In the genomic region with DNA sequence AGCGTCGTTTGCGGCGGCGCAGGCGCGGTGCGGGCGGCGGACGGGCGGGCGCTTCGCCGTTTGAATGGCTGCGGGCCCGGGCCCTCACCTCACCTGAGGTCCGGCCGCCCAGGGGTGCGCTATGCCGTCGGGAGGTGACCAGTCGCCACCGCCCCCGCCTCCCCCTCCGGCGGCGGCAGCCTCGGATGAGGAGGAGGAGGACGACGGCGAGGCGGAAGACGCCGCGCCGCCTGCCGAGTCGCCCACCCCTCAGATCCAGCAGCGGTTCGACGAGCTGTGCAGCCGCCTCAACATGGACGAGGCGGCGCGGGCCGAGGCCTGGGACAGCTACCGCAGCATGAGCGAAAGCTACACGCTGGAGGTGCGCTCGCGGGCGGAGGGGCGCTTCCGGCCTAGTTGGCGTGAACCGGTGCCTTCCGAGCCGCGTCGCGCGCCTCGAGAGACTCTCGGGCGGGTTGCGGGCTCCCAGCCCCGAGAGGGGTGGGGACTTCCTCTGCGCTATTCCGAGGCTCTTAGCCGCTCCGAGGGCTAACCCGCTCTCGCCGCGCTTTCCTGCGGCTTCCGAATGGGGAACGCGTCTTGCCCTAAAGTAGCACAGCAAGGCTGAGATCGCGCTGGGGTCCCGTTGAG, we compare ENCODE assay signal across 1 cellular context.
TF ChIP-seq lines count a peak whose summit lies in the region.

A gene with protein sequence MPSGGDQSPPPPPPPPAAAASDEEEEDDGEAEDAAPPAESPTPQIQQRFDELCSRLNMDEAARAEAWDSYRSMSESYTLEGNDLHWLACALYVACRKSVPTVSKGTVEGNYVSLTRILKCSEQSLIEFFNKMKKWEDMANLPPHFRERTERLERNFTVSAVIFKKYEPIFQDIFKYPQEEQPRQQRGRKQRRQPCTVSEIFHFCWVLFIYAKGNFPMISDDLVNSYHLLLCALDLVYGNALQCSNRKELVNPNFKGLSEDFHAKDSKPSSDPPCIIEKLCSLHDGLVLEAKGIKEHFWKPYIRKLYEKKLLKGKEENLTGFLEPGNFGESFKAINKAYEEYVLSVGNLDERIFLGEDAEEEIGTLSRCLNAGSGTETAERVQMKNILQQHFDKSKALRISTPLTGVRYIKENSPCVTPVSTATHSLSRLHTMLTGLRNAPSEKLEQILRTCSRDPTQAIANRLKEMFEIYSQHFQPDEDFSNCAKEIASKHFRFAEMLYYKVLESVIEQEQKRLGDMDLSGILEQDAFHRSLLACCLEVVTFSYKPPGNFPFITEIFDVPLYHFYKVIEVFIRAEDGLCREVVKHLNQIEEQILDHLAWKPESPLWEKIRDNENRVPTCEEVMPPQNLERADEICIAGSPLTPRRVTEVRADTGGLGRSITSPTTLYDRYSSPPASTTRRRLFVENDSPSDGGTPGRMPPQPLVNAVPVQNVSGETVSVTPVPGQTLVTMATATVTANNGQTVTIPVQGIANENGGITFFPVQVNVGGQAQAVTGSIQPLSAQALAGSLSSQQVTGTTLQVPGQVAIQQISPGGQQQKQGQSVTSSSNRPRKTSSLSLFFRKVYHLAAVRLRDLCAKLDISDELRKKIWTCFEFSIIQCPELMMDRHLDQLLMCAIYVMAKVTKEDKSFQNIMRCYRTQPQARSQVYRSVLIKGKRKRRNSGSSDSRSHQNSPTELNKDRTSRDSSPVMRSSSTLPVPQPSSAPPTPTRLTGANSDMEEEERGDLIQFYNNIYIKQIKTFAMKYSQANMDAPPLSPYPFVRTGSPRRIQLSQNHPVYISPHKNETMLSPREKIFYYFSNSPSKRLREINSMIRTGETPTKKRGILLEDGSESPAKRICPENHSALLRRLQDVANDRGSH (plus strand): TSS at position 36 of the 630 bp plus-strand sequence. CDS start 86 bp downstream, at position 122.

TF ChIP-seq in HepG2, 621 proteins besides CTCF, POLR2A, EP300 and RAD21 (continued from another document and continues in another):
- TF ChIP-seq, protein P1, sequence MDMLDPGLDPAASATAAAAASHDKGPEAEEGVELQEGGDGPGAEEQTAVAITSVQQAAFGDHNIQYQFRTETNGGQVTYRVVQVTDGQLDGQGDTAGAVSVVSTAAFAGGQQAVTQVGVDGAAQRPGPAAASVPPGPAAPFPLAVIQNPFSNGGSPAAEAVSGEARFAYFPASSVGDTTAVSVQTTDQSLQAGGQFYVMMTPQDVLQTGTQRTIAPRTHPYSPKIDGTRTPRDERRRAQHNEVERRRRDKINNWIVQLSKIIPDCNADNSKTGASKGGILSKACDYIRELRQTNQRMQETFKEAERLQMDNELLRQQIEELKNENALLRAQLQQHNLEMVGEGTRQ (IDR thresholded peaks at IDR 0.05; ENCODE audit: low read depth, low read length), result no peak
- TF ChIP-seq, protein P1 (CRISPR knock-in tag; IDR thresholded peaks at IDR 0.05; ENCODE audit: borderline replicate concordance), result no peak
- 0 out of 2 replicates have a peak, but pooled peaks have one; percentile 22 for TF ChIP-seq ESRRA (CRISPR knock-in tag; IDR thresholded peaks at IDR 0.05; ENCODE audit: low read depth)
- 0 out of 2 replicates have a peak, but pooled peaks have one; percentile 76 for TF ChIP-seq STAT5B (CRISPR knock-in tag; IDR thresholded peaks at IDR 0.05)
- TF ChIP-seq MBD4 (IDR thresholded peaks at IDR 0.05; ENCODE audit: borderline replicate concordance, low read length), result no peak
- peak; percentile 64; the same call in 1 of the 2 replicates for TF ChIP-seq ZNF350 (CRISPR knock-in tag; IDR thresholded peaks at IDR 0.05; ENCODE audit: borderline replicate concordance, low read depth)
- TF ChIP-seq, protein P2, sequence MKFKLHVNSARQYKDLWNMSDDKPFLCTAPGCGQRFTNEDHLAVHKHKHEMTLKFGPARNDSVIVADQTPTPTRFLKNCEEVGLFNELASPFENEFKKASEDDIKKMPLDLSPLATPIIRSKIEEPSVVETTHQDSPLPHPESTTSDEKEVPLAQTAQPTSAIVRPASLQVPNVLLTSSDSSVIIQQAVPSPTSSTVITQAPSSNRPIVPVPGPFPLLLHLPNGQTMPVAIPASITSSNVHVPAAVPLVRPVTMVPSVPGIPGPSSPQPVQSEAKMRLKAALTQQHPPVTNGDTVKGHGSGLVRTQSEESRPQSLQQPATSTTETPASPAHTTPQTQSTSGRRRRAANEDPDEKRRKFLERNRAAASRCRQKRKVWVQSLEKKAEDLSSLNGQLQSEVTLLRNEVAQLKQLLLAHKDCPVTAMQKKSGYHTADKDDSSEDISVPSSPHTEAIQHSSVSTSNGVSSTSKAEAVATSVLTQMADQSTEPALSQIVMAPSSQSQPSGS (CRISPR knock-in tag; IDR thresholded peaks at IDR 0.05), result no peak; the same call in 1 of the 2 replicates
- TF ChIP-seq ZNF235 (CRISPR knock-in tag; IDR thresholded peaks at IDR 0.05; ENCODE audit: borderline replicate concordance), result peak; percentile 91
- TF ChIP-seq, protein P3, sequence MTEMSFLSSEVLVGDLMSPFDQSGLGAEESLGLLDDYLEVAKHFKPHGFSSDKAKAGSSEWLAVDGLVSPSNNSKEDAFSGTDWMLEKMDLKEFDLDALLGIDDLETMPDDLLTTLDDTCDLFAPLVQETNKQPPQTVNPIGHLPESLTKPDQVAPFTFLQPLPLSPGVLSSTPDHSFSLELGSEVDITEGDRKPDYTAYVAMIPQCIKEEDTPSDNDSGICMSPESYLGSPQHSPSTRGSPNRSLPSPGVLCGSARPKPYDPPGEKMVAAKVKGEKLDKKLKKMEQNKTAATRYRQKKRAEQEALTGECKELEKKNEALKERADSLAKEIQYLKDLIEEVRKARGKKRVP (CRISPR knock-in tag; IDR thresholded peaks at IDR 0.05), result no peak
- no peak for TF ChIP-seq ZNF30 (CRISPR knock-in tag; IDR thresholded peaks at IDR 0.05)
- peak; percentile 68; the same call in 1 of the 2 replicates for TF ChIP-seq ZFP36L2 (CRISPR knock-in tag; IDR thresholded peaks at IDR 0.05)
- no peak for TF ChIP-seq ZNF850 (CRISPR knock-in tag; conservative IDR thresholded peaks at IDR 0.05)
- TF ChIP-seq, protein P4, sequence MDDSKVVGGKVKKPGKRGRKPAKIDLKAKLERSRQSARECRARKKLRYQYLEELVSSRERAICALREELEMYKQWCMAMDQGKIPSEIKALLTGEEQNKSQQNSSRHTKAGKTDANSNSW (CRISPR knock-in tag; IDR thresholded peaks at IDR 0.05; ENCODE audit: borderline replicate concordance), result peak; percentile 79; the same call in 1 of the 2 replicates
- 0 out of 2 replicates have a peak, but pooled peaks have one; percentile 11 for TF ChIP-seq SOX5 (CRISPR knock-in tag; IDR thresholded peaks at IDR 0.05; ENCODE audit: borderline replicate concordance)
- TF ChIP-seq, protein P5, sequence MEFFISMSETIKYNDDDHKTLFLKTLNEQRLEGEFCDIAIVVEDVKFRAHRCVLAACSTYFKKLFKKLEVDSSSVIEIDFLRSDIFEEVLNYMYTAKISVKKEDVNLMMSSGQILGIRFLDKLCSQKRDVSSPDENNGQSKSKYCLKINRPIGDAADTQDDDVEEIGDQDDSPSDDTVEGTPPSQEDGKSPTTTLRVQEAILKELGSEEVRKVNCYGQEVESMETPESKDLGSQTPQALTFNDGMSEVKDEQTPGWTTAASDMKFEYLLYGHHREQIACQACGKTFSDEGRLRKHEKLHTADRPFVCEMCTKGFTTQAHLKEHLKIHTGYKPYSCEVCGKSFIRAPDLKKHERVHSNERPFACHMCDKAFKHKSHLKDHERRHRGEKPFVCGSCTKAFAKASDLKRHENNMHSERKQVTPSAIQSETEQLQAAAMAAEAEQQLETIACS (CRISPR knock-in tag; IDR thresholded peaks at IDR 0.05), result peak; percentile 54; the same call in 1 of the 2 replicates
- TF ChIP-seq, protein P6, sequence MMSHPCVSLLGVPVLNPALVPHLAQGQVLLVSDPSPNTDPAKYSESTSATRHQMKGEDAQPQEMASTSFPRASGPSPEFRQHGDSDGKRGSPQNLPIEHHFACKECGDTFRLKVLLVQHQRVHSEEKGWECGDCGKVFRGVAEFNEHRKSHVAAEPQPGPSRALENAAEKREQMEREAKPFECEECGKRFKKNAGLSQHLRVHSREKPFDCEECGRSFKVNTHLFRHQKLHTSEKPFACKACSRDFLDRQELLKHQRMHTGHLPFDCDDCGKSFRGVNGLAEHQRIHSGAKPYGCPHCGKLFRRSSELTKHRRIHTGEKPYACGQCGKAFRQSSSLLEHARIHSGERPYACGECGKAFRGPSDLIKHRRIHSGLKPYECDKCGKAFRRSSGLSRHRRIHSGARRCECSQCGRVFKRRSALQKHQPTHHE (CRISPR knock-in tag; IDR thresholded peaks at IDR 0.05; ENCODE audit: borderline replicate concordance), result peak; percentile 95
- TF ChIP-seq KLF15 (CRISPR knock-in tag; IDR thresholded peaks at IDR 0.05; ENCODE audit: borderline replicate concordance), result no peak
- TF ChIP-seq HCFC1 (IDR thresholded peaks at IDR 0.05; ENCODE audit: low read depth, low read length), result no peak
- TF ChIP-seq SRSF1 (optimal IDR thresholded peaks at IDR 0.05; ENCODE audit: low read depth, low read length), result peak; percentile 64
- peak; percentile 90 for TF ChIP-seq ZNF468 (CRISPR knock-in tag; IDR thresholded peaks at IDR 0.05)
- TF ChIP-seq, protein P7, sequence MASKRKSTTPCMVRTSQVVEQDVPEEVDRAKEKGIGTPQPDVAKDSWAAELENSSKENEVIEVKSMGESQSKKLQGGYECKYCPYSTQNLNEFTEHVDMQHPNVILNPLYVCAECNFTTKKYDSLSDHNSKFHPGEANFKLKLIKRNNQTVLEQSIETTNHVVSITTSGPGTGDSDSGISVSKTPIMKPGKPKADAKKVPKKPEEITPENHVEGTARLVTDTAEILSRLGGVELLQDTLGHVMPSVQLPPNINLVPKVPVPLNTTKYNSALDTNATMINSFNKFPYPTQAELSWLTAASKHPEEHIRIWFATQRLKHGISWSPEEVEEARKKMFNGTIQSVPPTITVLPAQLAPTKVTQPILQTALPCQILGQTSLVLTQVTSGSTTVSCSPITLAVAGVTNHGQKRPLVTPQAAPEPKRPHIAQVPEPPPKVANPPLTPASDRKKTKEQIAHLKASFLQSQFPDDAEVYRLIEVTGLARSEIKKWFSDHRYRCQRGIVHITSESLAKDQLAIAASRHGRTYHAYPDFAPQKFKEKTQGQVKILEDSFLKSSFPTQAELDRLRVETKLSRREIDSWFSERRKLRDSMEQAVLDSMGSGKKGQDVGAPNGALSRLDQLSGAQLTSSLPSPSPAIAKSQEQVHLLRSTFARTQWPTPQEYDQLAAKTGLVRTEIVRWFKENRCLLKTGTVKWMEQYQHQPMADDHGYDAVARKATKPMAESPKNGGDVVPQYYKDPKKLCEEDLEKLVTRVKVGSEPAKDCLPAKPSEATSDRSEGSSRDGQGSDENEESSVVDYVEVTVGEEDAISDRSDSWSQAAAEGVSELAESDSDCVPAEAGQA (IDR thresholded peaks at IDR 0.05; ENCODE audit: low read depth), result peak; percentile 24; the same call in 1 of the 2 replicates
- TF ChIP-seq, protein P7 (CRISPR knock-in tag; IDR thresholded peaks at IDR 0.05; ENCODE audit: borderline replicate concordance), result no peak
- peak; percentile 59; the same call in 1 of the 2 replicates for TF ChIP-seq YEATS2 (CRISPR knock-in tag; IDR thresholded peaks at IDR 0.05; ENCODE audit: borderline replicate concordance)
- TF ChIP-seq ZNF367 (CRISPR knock-in tag; IDR thresholded peaks at IDR 0.05; ENCODE audit: borderline replicate concordance), result peak; percentile 82; the same call in 1 of the 2 replicates
- no peak; the same call in 1 of the 2 replicates for TF ChIP-seq ZNF550 (CRISPR knock-in tag; IDR thresholded peaks at IDR 0.05; ENCODE audit: borderline replicate concordance)
- TF ChIP-seq PITX1 (CRISPR knock-in tag; IDR thresholded peaks at IDR 0.05), result peak; percentile 53
- TF ChIP-seq ZMYM2 (CRISPR knock-in tag; IDR thresholded peaks at IDR 0.05), result peak; percentile 13; the same call in 1 of the 2 replicates
- TF ChIP-seq, protein P8, sequence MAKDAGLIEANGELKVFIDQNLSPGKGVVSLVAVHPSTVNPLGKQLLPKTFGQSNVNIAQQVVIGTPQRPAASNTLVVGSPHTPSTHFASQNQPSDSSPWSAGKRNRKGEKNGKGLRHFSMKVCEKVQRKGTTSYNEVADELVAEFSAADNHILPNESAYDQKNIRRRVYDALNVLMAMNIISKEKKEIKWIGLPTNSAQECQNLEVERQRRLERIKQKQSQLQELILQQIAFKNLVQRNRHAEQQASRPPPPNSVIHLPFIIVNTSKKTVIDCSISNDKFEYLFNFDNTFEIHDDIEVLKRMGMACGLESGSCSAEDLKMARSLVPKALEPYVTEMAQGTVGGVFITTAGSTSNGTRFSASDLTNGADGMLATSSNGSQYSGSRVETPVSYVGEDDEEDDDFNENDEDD (CRISPR knock-in tag; IDR thresholded peaks at IDR 0.05; ENCODE audit: borderline replicate concordance), result peak; percentile 90
- peak; percentile 80 for TF ChIP-seq ZNF598 (CRISPR knock-in tag; IDR thresholded peaks at IDR 0.05; ENCODE audit: borderline replicate concordance)
- peak; percentile 76; the same call in 1 of the 2 replicates for TF ChIP-seq MIER3 (CRISPR knock-in tag; IDR thresholded peaks at IDR 0.05; ENCODE audit: borderline replicate concordance)
